In genomic region chr14:70776197-70776596, GRCh38 we compare ENCODE assay signal across 26 cellular contexts. TPM values are rescaled to one million over a fixed set of nuclear protein-coding genes. Genes with fewer than 3 reads are reported as not detected.
DNase-seq lines count a peak whose midpoint lies in the region; ATAC-seq and TF ChIP-seq lines count a peak whose summit lies in the region.
"Had no signal": no experiment of that assay in that cellular context is flagged by ENCODE, and none has a peak within 500 bp of the region (broad histone marks: within the 10 kb centered on the region; RNA-seq: fewer than 3 reads in every experiment).

No MANE protein-coding gene starts in this region.

- no peak for DNase-seq in activated naive CD4-positive, alpha-beta T cell (lab: John Stamatoyannopoulos, UW)
- DNase-seq in neural progenitor cell (ENCODE audit: low spot score) (no peak), SIG-M5 (lab: John Stamatoyannopoulos, UW) (no peak)
- DNase-seq: activated CD4-positive, alpha-beta T cell treated with anti-CD3 and anti-CD28 coated beads, Interleukin-2, amount 10 ng/mL, durations not matched to agents 24 days and 14 days; DMS79 treated with DMSO at 0.1 percent for 48 hours; effector memory CD8-positive, alpha-beta T cell; gastrocnemius medialis; hypothalamus; islet precursor cell; KG1; lower lobe of right lung; NCI-H187; NCI-H2227 treated with DMSO at 0.1 percent for 48 hours; NCI-H774; SHP77; small intestine; stimulated activated CD4-positive, alpha-beta T cell treated with anti-CD3 and anti-CD28 coated beads, Interleukin-2, amount 100 ng/mL, for 48 hours; stimulated activated naive CD8-positive, alpha-beta T cell treated with anti-CD3 and anti-CD28 coated beads, Interleukin-15, Interleukin-2, amounts not matched to agents 100 U/mL and 50 U/mL, for 24 hours; T-helper 1 cell; tibial artery had no signal

- no peaks in the 10 kb centered on the region for H3K9me3 ChIP-seq in neural progenitor cell (ENCODE audit: low read depth)
- H3K9me3 ChIP-seq: esophagus muscularis mucosa, gastrocnemius medialis, lower lobe of right lung, tibial artery had no signal

- H3K9ac ChIP-seq in neural progenitor cell: no peak overlapping the region

- H3K4me3 ChIP-seq in neural progenitor cell: no peak overlapping the region
- H3K4me3 ChIP-seq: esophagus muscularis mucosa, gastrocnemius medialis, lower lobe of right lung, tibial artery had no signal

- no peak overlapping the region for H3K4me2 ChIP-seq in neural progenitor cell

- H3K4me3 Mint-ChIP-seq in neural progenitor cell: no peak overlapping the region
- H3K4me3 Mint-ChIP-seq: activated CD4-positive, alpha-beta T cell treated with anti-CD3 and anti-CD28 coated beads, Interleukin-2, amount 10 ng/mL, durations not matched to agents 24 days and 14 days; brain; effector memory CD8-positive, alpha-beta T cell had no signal

- no peaks in the 10 kb centered on the region for H3K27me3 Mint-ChIP-seq in neural progenitor cell (ENCODE audit: insufficient read depth, low read depth)
- H3K27me3 Mint-ChIP-seq: activated CD4-positive, alpha-beta T cell treated with anti-CD3 and anti-CD28 coated beads, Interleukin-2, amount 10 ng/mL, durations not matched to agents 24 days and 14 days; brain; effector memory CD8-positive, alpha-beta T cell had no signal

- no peak overlapping the region for H2AFZ ChIP-seq in neural progenitor cell (replicated peaks)

- no peaks in the 10 kb centered on the region for H3K9me3 Mint-ChIP-seq in neural progenitor cell
- H3K9me3 Mint-ChIP-seq: activated CD4-positive, alpha-beta T cell treated with anti-CD3 and anti-CD28 coated beads, Interleukin-2, amount 10 ng/mL, durations not matched to agents 24 days and 14 days; brain; effector memory CD8-positive, alpha-beta T cell had no signal

- peaks cover 44% of the 10 kb centered on the region for H4K20me1 ChIP-seq in neural progenitor cell (ENCODE audit: low read depth)

- no peak overlapping the region for H3K27ac ChIP-seq in neural progenitor cell
- H3K27ac ChIP-seq: esophagus muscularis mucosa, gastrocnemius medialis, lower lobe of right lung, tibial artery had no signal

- H3K27ac Mint-ChIP-seq in neural progenitor cell: no peak overlapping the region
- H3K27ac Mint-ChIP-seq: activated CD4-positive, alpha-beta T cell treated with anti-CD3 and anti-CD28 coated beads, Interleukin-2, amount 10 ng/mL, durations not matched to agents 24 days and 14 days; brain; effector memory CD8-positive, alpha-beta T cell had no signal

- H3K79me2 ChIP-seq in neural progenitor cell (ENCODE audit: low read depth): peaks cover 74% of the 10 kb centered on the region

- no peaks in the 10 kb centered on the region for H3K36me3 ChIP-seq in neural progenitor cell
- H3K36me3 ChIP-seq: esophagus muscularis mucosa, gastrocnemius medialis, lower lobe of right lung, tibial artery had no signal

- H3F3A ChIP-seq in neural progenitor cell (ENCODE audit: low read depth): no peaks in the 10 kb centered on the region

- peaks cover 10% of the 10 kb centered on the region for H3K36me3 Mint-ChIP-seq in neural progenitor cell

- peak; percentile 71 for ATAC-seq in GM18520 (IDR thresholded peaks at IDR 0.05; ENCODE audit: unreplicated experiment)
- ATAC-seq in GM21360 (IDR thresholded peaks at IDR 0.05; ENCODE audit: unreplicated experiment): peak; percentile 53
- peak; percentile 84 for ATAC-seq in HG02870 (IDR thresholded peaks at IDR 0.05; ENCODE audit: unreplicated experiment)
- ATAC-seq in HG03439 (IDR thresholded peaks at IDR 0.05; ENCODE audit: unreplicated experiment): no peak
- ATAC-seq: effector memory CD8-positive, alpha-beta T cell; gastrocnemius medialis; lower lobe of right lung; stimulated activated naive CD8-positive, alpha-beta T cell treated with anti-CD3 and anti-CD28 coated beads, Interleukin-15, Interleukin-2, amounts not matched to agents 100 U/mL and 50 U/mL, for 24 hours had no signal

- no peaks in the 10 kb centered on the region for H3K27me3 ChIP-seq in neural progenitor cell
- H3K27me3 ChIP-seq: esophagus muscularis mucosa, gastrocnemius medialis had no signal

- no peak for TF ChIP-seq CTCF in neural progenitor cell (IDR thresholded peaks at IDR 0.05)

- H3K4me1 ChIP-seq in neural progenitor cell: peaks cover 13% of the 10 kb centered on the region
- H3K4me1 ChIP-seq: tibial artery had no signal

- peaks cover 12% of the 10 kb centered on the region for H3K4me1 Mint-ChIP-seq in neural progenitor cell
- H3K4me1 Mint-ChIP-seq: activated CD4-positive, alpha-beta T cell treated with anti-CD3 and anti-CD28 coated beads, Interleukin-2, amount 10 ng/mL, durations not matched to agents 24 days and 14 days had no signal

RNA-seq across cellular contexts. Expression of gene MAP3K9, which starts 33.1 kb away (rescaled TPM):
- total RNA-seq in neural progenitor cell (ENCODE audit: low replicate concordance): 14.9 and 25.3 TPM in 2 replicates
